Comparison of ENCODE assay signal across 1 cellular context in genomic region chr3:163721596-163721995, GRCh38.
TF ChIP-seq lines count a peak whose summit lies in the region.

No MANE protein-coding gene starts in this region.

TF ChIP-seq in SK-N-SH, 30 proteins besides CTCF, POLR2A, EP300 and RAD21 (continued from another document):
- TF ChIP-seq ZBTB33 (IDR thresholded peaks at IDR 0.05; ENCODE audit: borderline replicate concordance, low read depth) (no peak), USF2 (IDR thresholded peaks at IDR 0.05; ENCODE audit: borderline replicate concordance, low read depth, low read length) (no peak), TEAD4 (IDR thresholded peaks at IDR 0.05; ENCODE audit: borderline replicate concordance, insufficient read depth) (no peak), RXRA (IDR thresholded peaks at IDR 0.05; ENCODE audit: borderline replicate concordance, low read depth) (no peak), RFX5 (IDR thresholded peaks at IDR 0.05; ENCODE audit: low read length) (no peak), POLR2AphosphoS5 (IDR thresholded peaks at IDR 0.05; ENCODE audit: low read depth, low read length) (no peak), TAF1 (IDR thresholded peaks at IDR 0.05; ENCODE audit: borderline replicate concordance, low read depth, low read length) (no peak), SIN3A (IDR thresholded peaks at IDR 0.05; ENCODE audit: borderline replicate concordance, low read depth, low read length) (no peak)
TF ChIP-seq in SK-N-SH: peak in this region for 0.
